Comparison of ENCODE assay signal across 2 cellular contexts in the genomic region with DNA sequence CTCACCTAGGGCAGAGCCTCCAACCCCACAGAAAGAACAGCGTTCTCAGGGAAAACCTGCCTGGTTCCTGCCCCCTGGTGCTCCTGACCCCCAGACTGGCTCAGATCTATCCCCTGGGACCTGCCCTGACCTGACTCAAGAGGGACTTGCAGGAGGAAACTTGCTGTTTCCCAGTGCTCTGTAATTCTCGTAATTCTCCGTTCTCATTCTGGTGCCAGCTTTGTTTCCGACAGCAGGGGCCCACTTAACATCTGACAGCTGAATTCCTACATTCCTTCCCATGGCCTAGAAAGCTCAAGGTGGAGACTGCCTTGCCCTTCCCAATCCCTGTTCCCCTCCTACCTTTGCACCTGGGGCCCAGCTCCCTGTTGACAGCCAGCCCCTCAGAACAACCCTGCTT.
TF ChIP-seq lines count a peak whose summit lies in the region.

No MANE protein-coding gene starts in this region.

TF ChIP-seq in GM12878, 131 proteins besides CTCF, POLR2A, EP300 and RAD21 (continues in another document):
- TF ChIP-seq, protein P1, sequence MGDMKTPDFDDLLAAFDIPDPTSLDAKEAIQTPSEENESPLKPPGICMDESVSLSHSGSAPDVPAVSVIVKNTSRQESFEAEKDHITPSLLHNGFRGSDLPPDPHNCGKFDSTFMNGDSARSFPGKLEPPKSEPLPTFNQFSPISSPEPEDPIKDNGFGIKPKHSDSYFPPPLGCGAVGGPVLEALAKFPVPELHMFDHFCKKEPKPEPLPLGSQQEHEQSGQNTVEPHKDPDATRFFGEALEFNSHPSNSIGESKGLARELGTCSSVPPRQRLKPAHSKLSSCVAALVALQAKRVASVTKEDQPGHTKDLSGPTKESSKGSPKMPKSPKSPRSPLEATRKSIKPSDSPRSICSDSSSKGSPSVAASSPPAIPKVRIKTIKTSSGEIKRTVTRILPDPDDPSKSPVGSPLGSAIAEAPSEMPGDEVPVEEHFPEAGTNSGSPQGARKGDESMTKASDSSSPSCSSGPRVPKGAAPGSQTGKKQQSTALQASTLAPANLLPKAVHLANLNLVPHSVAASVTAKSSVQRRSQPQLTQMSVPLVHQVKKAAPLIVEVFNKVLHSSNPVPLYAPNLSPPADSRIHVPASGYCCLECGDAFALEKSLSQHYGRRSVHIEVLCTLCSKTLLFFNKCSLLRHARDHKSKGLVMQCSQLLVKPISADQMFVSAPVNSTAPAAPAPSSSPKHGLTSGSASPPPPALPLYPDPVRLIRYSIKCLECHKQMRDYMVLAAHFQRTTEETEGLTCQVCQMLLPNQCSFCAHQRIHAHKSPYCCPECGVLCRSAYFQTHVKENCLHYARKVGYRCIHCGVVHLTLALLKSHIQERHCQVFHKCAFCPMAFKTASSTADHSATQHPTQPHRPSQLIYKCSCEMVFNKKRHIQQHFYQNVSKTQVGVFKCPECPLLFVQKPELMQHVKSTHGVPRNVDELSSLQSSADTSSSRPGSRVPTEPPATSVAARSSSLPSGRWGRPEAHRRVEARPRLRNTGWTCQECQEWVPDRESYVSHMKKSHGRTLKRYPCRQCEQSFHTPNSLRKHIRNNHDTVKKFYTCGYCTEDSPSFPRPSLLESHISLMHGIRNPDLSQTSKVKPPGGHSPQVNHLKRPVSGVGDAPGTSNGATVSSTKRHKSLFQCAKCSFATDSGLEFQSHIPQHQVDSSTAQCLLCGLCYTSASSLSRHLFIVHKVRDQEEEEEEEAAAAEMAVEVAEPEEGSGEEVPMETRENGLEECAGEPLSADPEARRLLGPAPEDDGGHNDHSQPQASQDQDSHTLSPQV (IDR thresholded peaks at IDR 0.05) = 0 out of 2 replicates have a peak, but pooled peaks have one; percentile 19
- TF ChIP-seq HDAC6 (IDR thresholded peaks at IDR 0.05; ENCODE audit: unreplicated experiment) (no peak), TCF12 (IDR thresholded peaks at IDR 0.05; ENCODE audit: low read depth, low read length) (0 out of 2 replicates have a peak, but pooled peaks have one; percentile 51), MEF2A (IDR thresholded peaks at IDR 0.05; ENCODE audit: insufficient read depth, low read depth, low read length) (no peak), DPF2 (IDR thresholded peaks at IDR 0.05) (no peak), JUND (IDR thresholded peaks at IDR 0.05; ENCODE audit: low read depth, low read length) (no peak), TCF7 (IDR thresholded peaks at IDR 0.05; ENCODE audit: borderline replicate concordance) (no peak), RUNX3 (IDR thresholded peaks at IDR 0.05; ENCODE audit: low read length) (no peak), GATAD2B (conservative IDR thresholded peaks at IDR 0.05; ENCODE audit: low read depth) (0 out of 2 replicates have a peak, but pooled peaks have one; percentile 5), IRF4 (IDR thresholded peaks at IDR 0.05; ENCODE audit: low read depth, low read length) (no peak)
- TF ChIP-seq, protein P2, sequence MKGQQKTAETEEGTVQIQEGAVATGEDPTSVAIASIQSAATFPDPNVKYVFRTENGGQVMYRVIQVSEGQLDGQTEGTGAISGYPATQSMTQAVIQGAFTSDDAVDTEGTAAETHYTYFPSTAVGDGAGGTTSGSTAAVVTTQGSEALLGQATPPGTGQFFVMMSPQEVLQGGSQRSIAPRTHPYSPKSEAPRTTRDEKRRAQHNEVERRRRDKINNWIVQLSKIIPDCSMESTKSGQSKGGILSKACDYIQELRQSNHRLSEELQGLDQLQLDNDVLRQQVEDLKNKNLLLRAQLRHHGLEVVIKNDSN (IDR thresholded peaks at IDR 0.05; ENCODE audit: borderline replicate concordance, extremely low read length, insufficient read depth, low read depth, low read length) = no peak
- TF ChIP-seq, protein P3, sequence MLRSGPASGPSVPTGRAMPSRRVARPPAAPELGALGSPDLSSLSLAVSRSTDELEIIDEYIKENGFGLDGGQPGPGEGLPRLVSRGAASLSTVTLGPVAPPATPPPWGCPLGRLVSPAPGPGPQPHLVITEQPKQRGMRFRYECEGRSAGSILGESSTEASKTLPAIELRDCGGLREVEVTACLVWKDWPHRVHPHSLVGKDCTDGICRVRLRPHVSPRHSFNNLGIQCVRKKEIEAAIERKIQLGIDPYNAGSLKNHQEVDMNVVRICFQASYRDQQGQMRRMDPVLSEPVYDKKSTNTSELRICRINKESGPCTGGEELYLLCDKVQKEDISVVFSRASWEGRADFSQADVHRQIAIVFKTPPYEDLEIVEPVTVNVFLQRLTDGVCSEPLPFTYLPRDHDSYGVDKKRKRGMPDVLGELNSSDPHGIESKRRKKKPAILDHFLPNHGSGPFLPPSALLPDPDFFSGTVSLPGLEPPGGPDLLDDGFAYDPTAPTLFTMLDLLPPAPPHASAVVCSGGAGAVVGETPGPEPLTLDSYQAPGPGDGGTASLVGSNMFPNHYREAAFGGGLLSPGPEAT (IDR thresholded peaks at IDR 0.05; ENCODE audit: low read depth) = no peak
- TF ChIP-seq, protein P4, sequence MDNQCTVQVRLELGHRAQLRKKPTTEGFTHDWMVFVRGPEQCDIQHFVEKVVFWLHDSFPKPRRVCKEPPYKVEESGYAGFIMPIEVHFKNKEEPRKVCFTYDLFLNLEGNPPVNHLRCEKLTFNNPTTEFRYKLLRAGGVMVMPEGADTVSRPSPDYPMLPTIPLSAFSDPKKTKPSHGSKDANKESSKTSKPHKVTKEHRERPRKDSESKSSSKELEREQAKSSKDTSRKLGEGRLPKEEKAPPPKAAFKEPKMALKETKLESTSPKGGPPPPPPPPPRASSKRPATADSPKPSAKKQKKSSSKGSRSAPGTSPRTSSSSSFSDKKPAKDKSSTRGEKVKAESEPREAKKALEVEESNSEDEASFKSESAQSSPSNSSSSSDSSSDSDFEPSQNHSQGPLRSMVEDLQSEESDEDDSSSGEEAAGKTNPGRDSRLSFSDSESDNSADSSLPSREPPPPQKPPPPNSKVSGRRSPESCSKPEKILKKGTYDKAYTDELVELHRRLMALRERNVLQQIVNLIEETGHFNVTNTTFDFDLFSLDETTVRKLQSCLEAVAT (IDR thresholded peaks at IDR 0.05) = peak; percentile 19; the same call in 1 of the 2 replicates
- TF ChIP-seq, protein P5, sequence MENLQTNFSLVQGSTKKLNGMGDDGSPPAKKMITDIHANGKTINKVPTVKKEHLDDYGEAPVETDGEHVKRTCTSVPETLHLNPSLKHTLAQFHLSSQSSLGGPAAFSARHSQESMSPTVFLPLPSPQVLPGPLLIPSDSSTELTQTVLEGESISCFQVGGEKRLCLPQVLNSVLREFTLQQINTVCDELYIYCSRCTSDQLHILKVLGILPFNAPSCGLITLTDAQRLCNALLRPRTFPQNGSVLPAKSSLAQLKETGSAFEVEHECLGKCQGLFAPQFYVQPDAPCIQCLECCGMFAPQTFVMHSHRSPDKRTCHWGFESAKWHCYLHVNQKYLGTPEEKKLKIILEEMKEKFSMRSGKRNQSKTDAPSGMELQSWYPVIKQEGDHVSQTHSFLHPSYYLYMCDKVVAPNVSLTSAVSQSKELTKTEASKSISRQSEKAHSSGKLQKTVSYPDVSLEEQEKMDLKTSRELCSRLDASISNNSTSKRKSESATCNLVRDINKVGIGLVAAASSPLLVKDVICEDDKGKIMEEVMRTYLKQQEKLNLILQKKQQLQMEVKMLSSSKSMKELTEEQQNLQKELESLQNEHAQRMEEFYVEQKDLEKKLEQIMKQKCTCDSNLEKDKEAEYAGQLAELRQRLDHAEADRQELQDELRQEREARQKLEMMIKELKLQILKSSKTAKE (IDR thresholded peaks at IDR 0.05; ENCODE audit: low read depth, poor library complexity, severe bottlenecking) = no peak

TF ChIP-seq in SK-N-SH treated with all-trans-retinoic acid at 6 μM for 48 hours, 23 proteins besides CTCF, POLR2A, EP300 and RAD21:
- TF ChIP-seq CSDC2 (CRISPR knock-in tag; IDR thresholded peaks at IDR 0.05) (no peak), SNAI2 (CRISPR knock-in tag; IDR thresholded peaks at IDR 0.05) (no peak), ZFP30 (CRISPR knock-in tag; IDR thresholded peaks at IDR 0.05) (no peak), PPARA (CRISPR knock-in tag; IDR thresholded peaks at IDR 0.05; ENCODE audit: borderline replicate concordance) (no peak), ZNF8 (CRISPR knock-in tag; IDR thresholded peaks at IDR 0.05) (no peak), ZFP3 (CRISPR knock-in tag; IDR thresholded peaks at IDR 0.05) (no peak), ZNF70 (CRISPR knock-in tag; IDR thresholded peaks at IDR 0.05) (no peak), ZC3H10 (CRISPR knock-in tag; IDR thresholded peaks at IDR 0.05) (no peak), TCF4 (CRISPR knock-in tag; IDR thresholded peaks at IDR 0.05; ENCODE audit: borderline replicate concordance) (no peak), OSR1 (CRISPR knock-in tag; IDR thresholded peaks at IDR 0.05) (no peak)
- TF ChIP-seq, protein P6, sequence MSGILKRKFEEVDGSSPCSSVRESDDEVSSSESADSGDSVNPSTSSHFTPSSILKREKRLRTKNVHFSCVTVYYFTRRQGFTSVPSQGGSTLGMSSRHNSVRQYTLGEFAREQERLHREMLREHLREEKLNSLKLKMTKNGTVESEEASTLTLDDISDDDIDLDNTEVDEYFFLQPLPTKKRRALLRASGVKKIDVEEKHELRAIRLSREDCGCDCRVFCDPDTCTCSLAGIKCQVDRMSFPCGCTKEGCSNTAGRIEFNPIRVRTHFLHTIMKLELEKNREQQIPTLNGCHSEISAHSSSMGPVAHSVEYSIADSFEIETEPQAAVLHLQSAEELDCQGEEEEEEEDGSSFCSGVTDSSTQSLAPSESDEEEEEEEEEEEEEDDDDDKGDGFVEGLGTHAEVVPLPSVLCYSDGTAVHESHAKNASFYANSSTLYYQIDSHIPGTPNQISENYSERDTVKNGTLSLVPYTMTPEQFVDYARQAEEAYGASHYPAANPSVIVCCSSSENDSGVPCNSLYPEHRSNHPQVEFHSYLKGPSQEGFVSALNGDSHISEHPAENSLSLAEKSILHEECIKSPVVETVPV (CRISPR knock-in tag; IDR thresholded peaks at IDR 0.05) = no peak
